Comparison of ENCODE assay signal across 20 cellular contexts in the genomic region with DNA sequence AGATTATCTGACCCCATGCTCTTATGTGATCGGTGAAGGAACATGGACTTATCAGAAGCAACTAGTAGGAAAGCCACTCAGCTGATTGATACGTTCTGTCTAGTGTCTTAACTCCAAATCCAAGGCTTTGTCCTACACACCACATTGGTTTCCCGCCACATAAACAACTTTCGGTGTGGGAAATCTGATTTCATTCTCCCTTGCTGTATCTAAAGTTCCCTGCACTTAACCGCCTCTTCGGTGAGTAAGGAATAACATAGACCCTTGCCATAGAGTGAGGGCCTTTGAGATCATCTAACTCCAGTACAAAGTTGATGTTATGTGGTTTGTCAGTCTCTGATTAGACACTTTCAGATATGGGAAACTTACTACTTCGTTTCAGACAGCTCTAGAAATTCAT.
DNase-seq lines count a peak whose midpoint lies in the region; ATAC-seq and TF ChIP-seq lines count a peak whose summit lies in the region.
"Had no signal": no experiment of that assay in that cellular context is flagged by ENCODE, and none has a peak within 500 bp of the region (broad histone marks: within the 10 kb centered on the region; RNA-seq: fewer than 3 reads in every experiment).

No MANE protein-coding gene starts in this region.

- POLR2A ChIA-PET in IMR-90 (lab: Charles Lee; ENCODE audit: unreplicated experiment): interaction anchor here (0.6 kb wide), 1 partner anchor 702 kb away, joined by 4 read pairs; a partner anchor contains a TSS

- H4K5ac ChIP-seq in IMR-90 (ENCODE audit: low read depth, low read length): peak overlapping the region; percentile 88

- peaks cover 3% of the 10 kb centered on the region for H3F3A ChIP-seq in smooth muscle cell (ENCODE audit: low read depth)

- peaks cover 22 to 49% (median 34%) of the 10 kb centered on the region in 10 experiments for H3K4me1 ChIP-seq in BLaER1 treated with 17β-estradiol and CSF1 and Interleukin-3, amounts not matched to agents 10 nM and 100 nM
- H3K4me1 ChIP-seq in IMR-90 (ENCODE audit: control insufficient read depth, insufficient read depth, low read length): peaks cover 33% of the 10 kb centered on the region
- peaks cover 5% of the 10 kb centered on the region for H3K4me1 ChIP-seq in smooth muscle cell (ENCODE audit: low read depth)
- H3K4me1 ChIP-seq: SJCRH30 had no signal

- peak overlapping the region in 3 of 11 experiments; percentile 6 to 59 (median 17); a peak in 4 of 22 replicates for H3K27ac ChIP-seq in BLaER1 treated with 17β-estradiol and CSF1 and Interleukin-3, amounts not matched to agents 10 nM and 100 nM
- H3K27ac ChIP-seq in IMR-90 (ENCODE audit: insufficient read depth, low read length) (no peak overlapping the region; the same call in 1 of the 2 replicates), smooth muscle cell (ENCODE audit: low read depth) (peak overlapping the region; percentile 84)
- H3K27ac ChIP-seq: A549, GM23248, KMS-11, SJCRH30 had no signal

- H2BK120ac ChIP-seq in IMR-90 (ENCODE audit: low read depth, low read length): peak overlapping the region; percentile 94

- TF ChIP-seq CTCF in IMR-90 (conservative IDR thresholded peaks at IDR 0.05; ENCODE audit: low read depth, low read length) (no peak), endothelial cell (IDR thresholded peaks at IDR 0.05; ENCODE audit: unreplicated experiment) (no peak), smooth muscle cell (IDR thresholded peaks at IDR 0.05; ENCODE audit: borderline replicate concordance, insufficient read depth, poor library complexity, severe bottlenecking) (no peak)

- H3K4me3 ChIP-seq in BLaER1 treated with 17β-estradiol and CSF1 and Interleukin-3, amounts not matched to agents 10 nM and 100 nM: no peak overlapping the region
- H3K4me3 ChIP-seq in IMR-90 (ENCODE audit: insufficient read depth, low read depth, low read length) (no peak overlapping the region), smooth muscle cell (no peak overlapping the region)
- H3K4me3 ChIP-seq: A549, GM23248, HAP-1, SJCRH30 had no signal

- H3K79me2 ChIP-seq in smooth muscle cell (ENCODE audit: low read depth): no peaks in the 10 kb centered on the region

- H3K18ac ChIP-seq in IMR-90 (ENCODE audit: low read depth, low read length): peak overlapping the region; percentile 76; the same call in 1 of the 2 replicates

- DNase-seq in IMR-90 (no peak), endothelial cell (ENCODE audit: low spot score) (no peak), smooth muscle cell (lab: John Stamatoyannopoulos, UW; ENCODE audit: unreplicated experiment) (no peak), NCI-H2196 (lab: John Stamatoyannopoulos, UW; ENCODE audit: unreplicated experiment) (no peak), T-helper 1 cell (no peak)
- no peak for DNase-seq in stimulated activated CD4-positive, alpha-beta T cell treated with anti-CD3 and anti-CD28 coated beads, Interleukin-2, amount 100 ng/mL, for 24 hours
- DNase-seq: Calu3, GM23248, NCI-H1105, NCI-H146, NCI-H2029, NCI-H345, OCI-M1, SJCRH30 had no signal

- peak overlapping the region; percentile 92 for H3K14ac ChIP-seq in IMR-90 (replicated peaks; ENCODE audit: low read depth, low read length)

- peak overlapping the region; percentile 51; the same call in 1 of the 2 replicates for H3K56ac ChIP-seq in IMR-90 (ENCODE audit: extremely low read depth, insufficient read depth, low read length)

- H4K8ac ChIP-seq in IMR-90 (ENCODE audit: low read depth in 2 of 2, low read length in 2 of 2): peak overlapping the region; percentile 79 to 91

- no peak for ATAC-seq in IMR-90 (ENCODE audit: low read depth)
- ATAC-seq: A549 had no signal

- H3K4me1 Mint-ChIP-seq in endothelial cell (ENCODE audit: unreplicated experiment): peaks cover 25% of the 10 kb centered on the region

- H4K20me1 ChIP-seq in BLaER1 treated with 17β-estradiol and CSF1 and Interleukin-3, amounts not matched to agents 10 nM and 100 nM: no peaks in the 10 kb centered on the region
- H4K20me1 ChIP-seq in IMR-90 (ENCODE audit: insufficient read depth, low read length) (no peaks in the 10 kb centered on the region), smooth muscle cell (ENCODE audit: low read depth) (no peaks in the 10 kb centered on the region)

- peak overlapping the region; percentile 10 for H2AK9ac ChIP-seq in IMR-90 (replicated peaks; ENCODE audit: low read depth, low read length, poor library complexity)

- CTCF ChIA-PET in IMR-90 (lab: Yijun Ruan, JAX): no interaction called here

- H3K4me2 ChIP-seq in BLaER1 treated with 17β-estradiol and CSF1 and Interleukin-3, amounts not matched to agents 10 nM and 100 nM: peak overlapping the region in 10 of 11 experiments; percentile 29 to 94 (median 78); a peak in 20 of 22 replicates
- H3K4me2 ChIP-seq in IMR-90 (ENCODE audit: low read depth, low read length): no peak overlapping the region
- peak overlapping the region; percentile 28 for H3K4me2 ChIP-seq in smooth muscle cell
- H3K4me2 ChIP-seq: A549, KMS-11 had no signal

- H3K27me3 ChIP-seq in BLaER1 treated with 17β-estradiol and CSF1 and Interleukin-3, amounts not matched to agents 10 nM and 100 nM: no peaks in the 10 kb centered on the region
- H3K27me3 ChIP-seq in IMR-90 (ENCODE audit: control insufficient read depth, insufficient read depth, low read length) (no peaks in the 10 kb centered on the region), smooth muscle cell (ENCODE audit: low read depth) (no peaks in the 10 kb centered on the region)
- H3K27me3 ChIP-seq: SJCRH30 had no signal

- H3K9me1 ChIP-seq in IMR-90 (ENCODE audit: insufficient read depth, low read length): peaks cover 24% of the 10 kb centered on the region

- no peaks in the 10 kb centered on the region for H3K36me3 ChIP-seq in BLaER1 treated with 17β-estradiol and CSF1 and Interleukin-3, amounts not matched to agents 10 nM and 100 nM
- H3K36me3 ChIP-seq in IMR-90 (ENCODE audit: control insufficient read depth, insufficient read depth, low read length): no peaks in the 10 kb centered on the region
- no peaks in the 10 kb centered on the region for H3K36me3 ChIP-seq in smooth muscle cell (ENCODE audit: low read depth)
- H3K36me3 ChIP-seq: HAP-1, SJCRH30 had no signal

- dilution Hi-C loops in IMR-90 (cut with HindIII; ENCODE audit: low sequenced_read_pairs, unreplicated experiment): no loop called here

- no peak for TF ChIP-seq POLR2A in IMR-90 (IDR thresholded peaks at IDR 0.05; ENCODE audit: low read depth, low read length)

- 33% methylated on average over 1 of the region's 7 CpGs; no CpG with 5 or more reads in 1 of the 2 experiments for WGBS in IMR-90 (ENCODE audit: extremely low coverage in 2 of 2, insufficient read length in 1 of 2), 2 experiments
- WGBS in smooth muscle cell (ENCODE audit: low lambda C conversion rate): 42% methylated on average over 7 of the region's 7 CpGs

- TF ChIP-seq RAD21 in IMR-90 (IDR thresholded peaks at IDR 0.05; ENCODE audit: low read length): no peak

- H3K9me3 Mint-ChIP-seq in endothelial cell (ENCODE audit: unreplicated experiment): no peaks in the 10 kb centered on the region

- H3K79me1 ChIP-seq in IMR-90 (ENCODE audit: low read depth in 1 of 2, low read length in 2 of 2): peaks cover 1 to 18% of the 10 kb centered on the region in 2 experiments; a peak in 1 of 4 replicates

- peak overlapping the region in 1 of 11 experiments; percentile 8; a peak in 1 of 22 replicates for H3K9ac ChIP-seq in BLaER1 treated with 17β-estradiol and CSF1 and Interleukin-3, amounts not matched to agents 10 nM and 100 nM
- H3K9ac ChIP-seq in IMR-90 (ENCODE audit: low read depth, low read length) (no peak overlapping the region), smooth muscle cell (ENCODE audit: low read depth) (no peak overlapping the region)
- H3K9ac ChIP-seq: GM23248, KMS-11 had no signal

- peak overlapping the region; percentile 74; the same call in 1 of the 2 replicates for H3K23ac ChIP-seq in IMR-90 (ENCODE audit: low read depth, low read length)

- H3K27ac Mint-ChIP-seq in endothelial cell (ENCODE audit: unreplicated experiment): peak overlapping the region; percentile 73
- H3K27ac Mint-ChIP-seq: B cell had no signal

- peaks cover 3% of the 10 kb centered on the region for H3K27me3 Mint-ChIP-seq in endothelial cell (ENCODE audit: unreplicated experiment)
- H3K27me3 Mint-ChIP-seq: B cell; CD4-positive, CD25-positive, alpha-beta regulatory T cell had no signal

- H3K9me3 ChIP-seq in BLaER1 treated with 17β-estradiol and CSF1 and Interleukin-3, amounts not matched to agents 10 nM and 100 nM (replicated peaks in 1 of 11): 0 out of 22 replicates have a peak, but pooled peaks cover 0 to under 1% (median 0%) of the 10 kb centered on the region in 11 experiments
- H3K9me3 ChIP-seq in IMR-90 (ENCODE audit: control insufficient read depth, insufficient read depth, low read length) (no peaks in the 10 kb centered on the region), smooth muscle cell (replicated peaks; ENCODE audit: low read depth) (no peaks in the 10 kb centered on the region)
- H3K9me3 ChIP-seq: A549, HAP-1, SJCRH30 had no signal

- no peak overlapping the region for H3K4me3 Mint-ChIP-seq in endothelial cell (ENCODE audit: unreplicated experiment)
- H3K4me3 Mint-ChIP-seq: B cell had no signal

- peak overlapping the region; percentile 99 for H3K4ac ChIP-seq in IMR-90 (ENCODE audit: low read depth, low read length)

- peak overlapping the region; percentile 87 for H2BK20ac ChIP-seq in IMR-90 (ENCODE audit: low read depth, low read length)

- peaks cover 11% of the 10 kb centered on the region for H3K36me3 Mint-ChIP-seq in endothelial cell (ENCODE audit: low read depth, unreplicated experiment)
- H3K36me3 Mint-ChIP-seq: CD4-positive, CD25-positive, alpha-beta regulatory T cell had no signal

- H2AK5ac ChIP-seq in IMR-90 (ENCODE audit: low read depth, low read length): peak overlapping the region; percentile 86

- intact Hi-C loops in IMR-90 (cut with micrococcal nuclease): no loop called here

- in situ Hi-C loops in IMR-90 (cut with MboI; ENCODE audit: low sequenced_read_pairs): no loop called here

- peak overlapping the region; percentile 93 for H2BK5ac ChIP-seq in IMR-90 (ENCODE audit: low read depth, low read length, poor library complexity, severe bottlenecking)

- peak overlapping the region; percentile 98 for H4K91ac ChIP-seq in IMR-90 (ENCODE audit: insufficient read depth, low read depth, low read length)

- peak overlapping the region; percentile 97 for H2BK15ac ChIP-seq in IMR-90 (ENCODE audit: low read depth, low read length)

- BruUV-seq in IMR-90 (replicated peaks; lab: Mats Ljungman, UMichigan): no TSS peak

- H2AFZ ChIP-seq in IMR-90 (replicated peaks; ENCODE audit: low read length, poor library complexity) (no peak overlapping the region), smooth muscle cell (ENCODE audit: low read depth) (no peak overlapping the region)
- H2AFZ ChIP-seq: GM23248 had no signal

TF ChIP-seq in IMR-90, 13 proteins besides CTCF, POLR2A, EP300 and RAD21 (continues in another document):
- TF ChIP-seq BHLHE40 (IDR thresholded peaks at IDR 0.05; ENCODE audit: low read depth, low read length) (no peak), MAFK (IDR thresholded peaks at IDR 0.05; ENCODE audit: low read depth, low read length) (no peak), SMC3 (IDR thresholded peaks at IDR 0.05; ENCODE audit: low read depth, low read length) (no peak)
